In the genomic region with DNA sequence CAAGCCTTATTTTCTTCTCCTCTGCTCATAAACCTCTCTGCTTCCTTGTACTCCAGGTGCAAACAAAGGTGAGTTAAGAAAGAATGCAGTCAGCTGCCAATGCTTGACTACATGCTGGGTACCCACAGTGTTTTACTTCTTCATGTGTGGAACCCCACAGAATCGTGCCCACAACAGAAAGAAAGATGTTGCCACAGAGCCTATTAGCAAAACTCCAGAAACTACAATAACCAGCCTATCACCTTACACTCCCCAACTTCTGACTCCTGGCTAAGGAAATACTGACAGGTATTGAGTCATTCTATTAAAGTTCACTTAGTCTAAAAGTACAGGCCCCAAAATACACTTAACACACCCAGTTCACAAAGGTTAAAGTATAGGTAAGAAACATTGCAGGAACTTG, we compare ENCODE assay signal across 16 cellular contexts. TPM values are rescaled to one million over a fixed set of nuclear protein-coding genes. Genes with fewer than 3 reads are reported as not detected.
DNase-seq lines count a peak whose midpoint lies in the region; ATAC-seq and TF ChIP-seq lines count a peak whose summit lies in the region.
"Had no signal": no experiment of that assay in that cellular context is flagged by ENCODE, and none has a peak within 500 bp of the region (broad histone marks: within the 10 kb centered on the region; RNA-seq: fewer than 3 reads in every experiment).

No MANE protein-coding gene starts in this region.

- H3K27me3 Mint-ChIP-seq in T-cell = no peaks in the 10 kb centered on the region
- H3K27me3 Mint-ChIP-seq in progenitor cell of endocrine pancreas = peaks cover 23% of the 10 kb centered on the region
- no peaks in the 10 kb centered on the region for H3K27me3 Mint-ChIP-seq in CD14-positive monocyte (ENCODE audit: low read depth in 3 of 3)

- RAD21 ChIA-PET in HCT116 (lab: Charles Lee; ENCODE audit: low non-redundant PET in 1 of 2, low total read pairs in 2 of 2, uncharacterized antibody in 2 of 2, unreplicated experiment in 2 of 2) = no interaction called here

- H3K27ac ChIP-seq in HCT116 (ENCODE audit: low read depth, low read length) = no peak overlapping the region
- H3K27ac ChIP-seq in esophagus (ENCODE audit: low read depth in 2 of 2, low read length in 1 of 2) = peak overlapping the region; percentile 57 to 68
- no peak overlapping the region for H3K27ac ChIP-seq in gastrocnemius medialis

- DNase-seq in HCT116 (ENCODE audit: low read depth, low spot score) = no peak
- DNase-seq in T-cell = no peak
- DNase-seq in progenitor cell of endocrine pancreas (ENCODE audit: low spot score, unreplicated experiment) = no peak
- no peak for DNase-seq in CD14-positive monocyte (ENCODE audit: low spot score)
- no peak for DNase-seq in gastrocnemius medialis
- DNase-seq in NOMO-1 (lab: John Stamatoyannopoulos, UW; ENCODE audit: unreplicated experiment in 2 of 2) = no peak
- DNase-seq: activated CD4-positive, CD25-positive, alpha-beta regulatory T cell; DMS79 treated with DMSO at 0.1 percent for 48 hours; kidney; NCI-H1105; NCI-H345; retina; SW 1271 had no signal

- BruUV-seq in HCT116 (replicated peaks; lab: Mats Ljungman, UMichigan) = no TSS peak

- H3K9ac ChIP-seq in HCT116 (ENCODE audit: low read length) = no peak overlapping the region

- peak overlapping the region in 1 of 3 donors; percentile 24 for H3K4me3 Mint-ChIP-seq in T-cell
- H3K4me3 Mint-ChIP-seq in progenitor cell of endocrine pancreas (ENCODE audit: low read depth) = no peak overlapping the region
- H3K4me3 Mint-ChIP-seq in CD14-positive monocyte = no peak overlapping the region

- H3K27ac Mint-ChIP-seq in T-cell (peak overlapping the region; percentile 79 to 90), progenitor cell of endocrine pancreas (peak overlapping the region; percentile 61), CD14-positive monocyte (no peak overlapping the region)

- CTCF ChIA-PET in HCT116 (lab: Charles Lee) (interaction anchor here (0.6 kb wide), 1 partner anchor 65 kb away, joined by 3 read pairs; no protein-coding TSS in a partner anchor), T-cell (lab: Charles Lee) (no interaction called here)

- TF ChIP-seq RAD21 in HCT116 (IDR thresholded peaks at IDR 0.05; ENCODE audit: low read depth) = no peak

- peaks cover 20% of the 10 kb centered on the region for H3K36me3 Mint-ChIP-seq in T-cell
- H3K36me3 Mint-ChIP-seq in progenitor cell of endocrine pancreas (ENCODE audit: insufficient read depth) = no peaks in the 10 kb centered on the region
- H3K36me3 Mint-ChIP-seq in CD14-positive monocyte = no peaks in the 10 kb centered on the region

- H3K4me1 Mint-ChIP-seq in T-cell (peaks cover 64 to 86% (median 79%) of the 10 kb centered on the region in 3 donors), progenitor cell of endocrine pancreas (ENCODE audit: low read depth) (peaks cover 9% of the 10 kb centered on the region), CD14-positive monocyte (peaks cover 19% of the 10 kb centered on the region)

- no peaks in the 10 kb centered on the region for H3K9me2 ChIP-seq in HCT116 (ENCODE audit: insufficient read depth)

- H3K4me1 ChIP-seq in HCT116 (ENCODE audit: control insufficient read depth in 1 of 2, insufficient read depth in 2 of 2, low read length in 2 of 2) (peaks cover 0 to 13% of the 10 kb centered on the region in 2 experiments; a peak in 2 of 4 replicates), esophagus (ENCODE audit: control insufficient read depth in 2 of 2, insufficient read depth in 2 of 2, low read length in 1 of 2) (peaks cover 0 to 2% of the 10 kb centered on the region in 2 donors), gastrocnemius medialis (no peaks in the 10 kb centered on the region)

- peak overlapping the region; percentile 28; the same call in 1 of the 2 replicates for H3K4me2 ChIP-seq in HCT116 (ENCODE audit: low read length)

- H3K27me3 ChIP-seq in HCT116 (ENCODE audit: insufficient read depth, low read length) (no peaks in the 10 kb centered on the region), esophagus (ENCODE audit: control insufficient read depth in 1 of 2, insufficient read depth in 2 of 2, low read length in 2 of 2) (no peaks in the 10 kb centered on the region), gastrocnemius medialis (no peaks in the 10 kb centered on the region)

- TF ChIP-seq POLR2A in HCT116 (IDR thresholded peaks at IDR 0.05; ENCODE audit: borderline replicate concordance, extremely low read depth, insufficient read depth, insufficient read length) (no peak), gastrocnemius medialis (IDR thresholded peaks at IDR 0.05) (no peak)

- no peak; the same call in 1 of the 2 replicates for ATAC-seq in HCT116
- peak in 2 of 4 experiments; percentile 16 to 60 for ATAC-seq in T-cell (replicated peaks in 1 of 4)
- no peak for ATAC-seq in GM19463 (IDR thresholded peaks at IDR 0.05; ENCODE audit: unreplicated experiment)
- ATAC-seq in gastrocnemius medialis = no peak
- ATAC-seq: Panc1 had no signal

- H3K36me3 ChIP-seq in HCT116 (ENCODE audit: control insufficient read depth in 1 of 2, insufficient read depth in 2 of 2, low read length in 2 of 2) (no peaks in the 10 kb centered on the region), esophagus (ENCODE audit: control insufficient read depth in 2 of 2, insufficient read depth in 2 of 2, low read length in 1 of 2) (no peaks in the 10 kb centered on the region), gastrocnemius medialis (no peaks in the 10 kb centered on the region)

- H3K4me3 ChIP-seq in HCT116 (replicated peaks in 1 of 2; ENCODE audit: low read depth in 1 of 2, low read length in 2 of 2) (no peak overlapping the region), esophagus (ENCODE audit: low read depth in 1 of 2, low read length in 2 of 2) (no peak overlapping the region), gastrocnemius medialis (no peak overlapping the region)

- H3K9me3 Mint-ChIP-seq in T-cell (no peaks in the 10 kb centered on the region), progenitor cell of endocrine pancreas (ENCODE audit: low read depth) (no peaks in the 10 kb centered on the region), CD14-positive monocyte (peaks cover 0 to under 1% (median 0%) of the 10 kb centered on the region in 7 donors)

- no peaks in the 10 kb centered on the region for H4K20me1 ChIP-seq in HCT116 (ENCODE audit: insufficient read depth)

- no peak overlapping the region for H2AFZ ChIP-seq in HCT116 (ENCODE audit: low read depth, low read length, poor library complexity, severe bottlenecking)

- intact Hi-C loops in HCT116 (cut with micrococcal nuclease) = no loop called here
- intact Hi-C loops in CD14-positive monocyte (cut with micrococcal nuclease) = no loop called here
- intact Hi-C loops in gastrocnemius medialis (cut with DNase I; ENCODE audit: low total_unique reads) = no loop called here

- H3K9me3 ChIP-seq in HCT116 (ENCODE audit: control insufficient read depth in 1 of 2, insufficient read depth in 1 of 2, low read depth in 1 of 2, low read length in 2 of 2) (no peaks in the 10 kb centered on the region), esophagus (ENCODE audit: control insufficient read depth in 2 of 2, insufficient read depth in 1 of 2, low read depth in 1 of 2, low read length in 1 of 2) (no peaks in the 10 kb centered on the region), gastrocnemius medialis (no peaks in the 10 kb centered on the region)

- no peak for TF ChIP-seq CTCF in HCT116 (IDR thresholded peaks at IDR 0.05 in 2 of 3, conservative IDR thresholded peaks at IDR 0.05 in 1 of 3; ENCODE audit: borderline replicate concordance in 1 of 3, insufficient read depth in 1 of 3, low read depth in 2 of 3, low read length in 2 of 3)
- TF ChIP-seq CTCF in progenitor cell of endocrine pancreas (IDR thresholded peaks at IDR 0.05; ENCODE audit: unreplicated experiment) = no peak
- no peak for TF ChIP-seq CTCF in CD14-positive monocyte (IDR thresholded peaks at IDR 0.05)
- TF ChIP-seq CTCF in gastrocnemius medialis (IDR thresholded peaks at IDR 0.05 in 4 of 5, conservative IDR thresholded peaks at IDR 0.05 in 1 of 5) = no peak

- 27 to 34% methylated on average over 1 of the region's 1 CpG for WGBS in esophagus, 2 donors

- H3K79me2 ChIP-seq in HCT116 (ENCODE audit: insufficient read depth, low read length) = no peaks in the 10 kb centered on the region

- in situ Hi-C loops in gastrocnemius medialis (cut with MboI; ENCODE audit: low sequenced_read_pairs in 4 of 4) = no loop called here

- POLR2A ChIA-PET in HCT116 (lab: Charles Lee) = no interaction called here
- POLR2A ChIA-PET in T-cell (lab: Charles Lee) = no interaction called here

TF ChIP-seq in HCT116, 20 proteins besides CTCF, POLR2A, EP300 and RAD21 (continues in another document):
- peak; percentile 45; the same call in 1 of the 2 replicates for TF ChIP-seq SP1 (IDR thresholded peaks at IDR 0.05; ENCODE audit: low read depth)
- no peak for TF ChIP-seq EGR1 (IDR thresholded peaks at IDR 0.05; ENCODE audit: low read depth)
- TF ChIP-seq ZBTB33 (IDR thresholded peaks at IDR 0.05; ENCODE audit: extremely low read depth, insufficient replicate concordance, low read length) = no peak
- TF ChIP-seq, protein P1, sequence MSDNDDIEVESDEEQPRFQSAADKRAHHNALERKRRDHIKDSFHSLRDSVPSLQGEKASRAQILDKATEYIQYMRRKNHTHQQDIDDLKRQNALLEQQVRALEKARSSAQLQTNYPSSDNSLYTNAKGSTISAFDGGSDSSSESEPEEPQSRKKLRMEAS (IDR thresholded peaks at IDR 0.05) = no peak
- no peak for TF ChIP-seq SIN3A (IDR thresholded peaks at IDR 0.05; ENCODE audit: low read depth)
- TF ChIP-seq TCF7L2 (IDR thresholded peaks at IDR 0.05; ENCODE audit: borderline replicate concordance, extremely low read depth, insufficient read depth, insufficient read length) = no peak
- TF ChIP-seq FOSL1 (IDR thresholded peaks at IDR 0.05; ENCODE audit: low read depth) = peak; percentile 44; the same call in 1 of the 2 replicates

RNA-seq across cellular contexts. Expression of gene CCDC89, which starts 56.9 kb away (rescaled TPM):
- total RNA-seq in HCT116 (2021; ENCODE audit: unreplicated experiment) (0.22 TPM), T-cell (1 to 10 TPM in 1 of 5 donors, under 1 TPM in 4; 0.50 to 1.1 (median 0.53) TPM), progenitor cell of endocrine pancreas (not detected in 2 replicates), gastrocnemius medialis (under 1 TPM in 1 of 4 donors, not detected in 3; 0.29 TPM)
- polyA plus RNA-seq in HCT116 (2012) = 0.05 TPM in 1 of 2 replicates, not detected in the other
- polyA plus RNA-seq in esophagus (under 1 TPM; 0.08 to 0.14 TPM), CD14-positive monocyte (not detected)

Comparison
In these comparisons a context has a peak if more than half of its experiments do, and no peak if none do; other contexts are left out.
1. H3K27ac ChIP-seq: peak in esophagus (2 of 2); none in HCT116 (single experiment) and gastrocnemius medialis (0 of 4).
2. H3K27ac Mint-ChIP-seq: peak in T-cell (2 of 2) and progenitor cell of endocrine pancreas (single experiment); none in CD14-positive monocyte (0 of 7).